Comparison of ENCODE assay signal across 1 cellular context in the genomic region with DNA sequence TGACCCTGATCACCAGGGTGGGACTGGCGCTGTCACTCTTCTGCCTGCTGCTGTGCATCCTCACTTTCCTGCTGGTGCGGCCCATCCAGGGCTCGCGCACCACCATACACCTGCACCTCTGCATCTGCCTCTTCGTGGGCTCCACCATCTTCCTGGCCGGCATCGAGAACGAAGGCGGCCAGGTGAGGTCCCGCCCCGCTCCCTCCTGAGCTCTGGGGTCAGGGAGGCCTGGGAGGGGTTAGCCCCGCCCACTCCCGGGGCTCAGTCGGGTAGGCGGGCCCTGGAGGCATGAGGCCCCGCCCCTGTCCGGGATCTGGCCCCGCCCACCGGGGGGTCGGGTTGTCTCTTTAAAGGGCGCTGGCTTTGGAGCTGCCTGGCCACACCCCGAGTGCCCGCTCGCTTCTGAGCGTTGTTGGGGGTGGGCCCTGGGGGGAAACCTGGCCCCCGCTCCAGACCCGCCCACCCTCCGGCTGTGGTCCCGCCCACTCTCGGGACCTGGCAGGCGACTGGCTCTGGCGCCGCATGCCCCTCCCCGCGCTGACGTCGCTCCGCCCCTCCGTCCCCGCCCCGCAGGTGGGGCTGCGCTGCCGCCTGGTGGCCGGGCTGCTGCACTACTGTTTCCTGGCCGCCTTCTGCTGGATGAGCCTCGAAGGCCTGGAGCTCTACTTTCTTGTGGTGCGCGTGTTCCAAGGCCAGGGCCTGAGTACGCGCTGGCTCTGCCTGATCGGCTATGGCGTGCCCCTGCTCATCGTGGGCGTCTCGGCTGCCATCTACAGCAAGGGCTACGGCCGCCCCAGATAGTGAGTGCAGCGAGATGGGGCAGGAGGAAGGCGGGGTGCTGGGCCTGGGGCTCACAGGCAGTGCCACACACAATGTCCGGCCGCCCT.
A peak's percentile ranks its signal among the peaks of the same experiment; 100 is the strongest.
TF ChIP-seq lines count a peak whose summit lies in the region.

No MANE protein-coding gene starts in this region.

TF ChIP-seq in A549, 52 proteins besides CTCF, POLR2A, EP300 and RAD21 (continued from another document):
- TF ChIP-seq, protein P1, sequence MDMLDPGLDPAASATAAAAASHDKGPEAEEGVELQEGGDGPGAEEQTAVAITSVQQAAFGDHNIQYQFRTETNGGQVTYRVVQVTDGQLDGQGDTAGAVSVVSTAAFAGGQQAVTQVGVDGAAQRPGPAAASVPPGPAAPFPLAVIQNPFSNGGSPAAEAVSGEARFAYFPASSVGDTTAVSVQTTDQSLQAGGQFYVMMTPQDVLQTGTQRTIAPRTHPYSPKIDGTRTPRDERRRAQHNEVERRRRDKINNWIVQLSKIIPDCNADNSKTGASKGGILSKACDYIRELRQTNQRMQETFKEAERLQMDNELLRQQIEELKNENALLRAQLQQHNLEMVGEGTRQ (IDR thresholded peaks at IDR 0.05) = no peak
- TF ChIP-seq RARB (CRISPR knock-in tag; IDR thresholded peaks at IDR 0.05) (no peak), FOXS1 (CRISPR knock-in tag; IDR thresholded peaks at IDR 0.05) (no peak)
- TF ChIP-seq, protein P2, sequence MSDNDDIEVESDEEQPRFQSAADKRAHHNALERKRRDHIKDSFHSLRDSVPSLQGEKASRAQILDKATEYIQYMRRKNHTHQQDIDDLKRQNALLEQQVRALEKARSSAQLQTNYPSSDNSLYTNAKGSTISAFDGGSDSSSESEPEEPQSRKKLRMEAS (IDR thresholded peaks at IDR 0.05) = peak; percentile 45; the same call in 1 of the 2 replicates
